In genomic region chr12:107474639-107475539, GRCh38 we compare ENCODE assay signal across 26 cellular contexts.
DNase-seq lines count a peak whose midpoint lies in the region; ATAC-seq and TF ChIP-seq lines count a peak whose summit lies in the region.
"Had no signal": no experiment of that assay in that cellular context is flagged by ENCODE, and none has a peak within 500 bp of the region (broad histone marks: within the 10 kb centered on the region; RNA-seq: fewer than 3 reads in every experiment).

No MANE protein-coding gene starts in this region.

- H3K27ac ChIP-seq in OCI-LY7 (ENCODE audit: low read depth, low read length, poor library complexity, severe bottlenecking) (peak overlapping the region; percentile 33), transverse colon (no peak overlapping the region)
- H3K27ac ChIP-seq: heart left ventricle, left ventricle myocardium inferior, neutrophil, suprapubic skin, vagina, WERI-Rb-1 had no signal

- CTCF ChIA-PET in OCI-LY7 (lab: Charles Lee; ENCODE audit: unreplicated experiment): no interaction called here

- peaks cover 42% of the 10 kb centered on the region for H3K4me1 ChIP-seq in OCI-LY7 (ENCODE audit: insufficient read depth, low read length, poor library complexity, severe bottlenecking)
- H3K4me1 ChIP-seq in transverse colon: no peaks in the 10 kb centered on the region
- H3K4me1 ChIP-seq: Caco-2, heart left ventricle, left ventricle myocardium inferior, vagina had no signal

- H3K27ac Mint-ChIP-seq in nephron progenitor cell: peak overlapping the region; percentile 39
- H3K27ac Mint-ChIP-seq: T-helper 2 cell treated with Interferon-gamma antibody and Interleukin-4, amounts not matched to agents 5 μg/mL and 100 μg/mL, for 36 hours had no signal

- no peak for ATAC-seq in HG02571 (IDR thresholded peaks at IDR 0.05; ENCODE audit: unreplicated experiment)
- ATAC-seq in GM19467 (IDR thresholded peaks at IDR 0.05; ENCODE audit: unreplicated experiment): no peak
- ATAC-seq: heart left ventricle had no signal

- DNase-seq in activated CD4-positive, alpha-beta T cell treated with anti-CD3 and anti-CD28 coated beads for 48 hours: peak; percentile 19
- DNase-seq in activated CD4-positive, alpha-beta T cell treated with anti-CD3 and anti-CD28 coated beads for 1 hour: no peak
- DNase-seq in OCI-LY7 (ENCODE audit: low spot score) (peak; percentile 35), astrocyte of the spinal cord (ENCODE audit: low read depth, low spot score) (peak; percentile 24), nephron progenitor cell (no peak), transverse colon (no peak)
- DNase-seq: 8988T; activated CD8-positive, alpha-beta memory T cell treated with anti-CD3 and anti-CD28 coated beads for 24 hours; AML-193; aorta; Caco-2; DND-41; heart left ventricle; Kasumi-1; left ventricle myocardium inferior; NCI-H1048; NCI-H2081; NCI-H510A; NK-92 treated with Interleukin-12 subunit alpha and Interleukin-12 subunit beta, amount 100 ng/mL, for 24 hours; WERI-Rb-1 had no signal

- peaks cover 36% of the 10 kb centered on the region for H3K27me3 Mint-ChIP-seq in nephron progenitor cell (ENCODE audit: low read depth, poor library complexity)

- in situ Hi-C loops in astrocyte of the spinal cord (cut with HindIII; ENCODE audit: low sequenced_read_pairs): no loop called here
- in situ Hi-C loops in transverse colon (cut with MboI; ENCODE audit: low pct_ligation_motif_present in 1 of 4, low pct_unique_long_range_greater_than_20kb in 1 of 4, low sequenced_read_pairs in 3 of 4): no loop called here

- no TSS peak for BruUV-seq in OCI-LY7 (replicated peaks; lab: Mats Ljungman, UMichigan)

- TF ChIP-seq EP300 in transverse colon (IDR thresholded peaks at IDR 0.05; ENCODE audit: low read depth): no peak

- H3K36me3 ChIP-seq in OCI-LY7 (ENCODE audit: insufficient read depth, low read length): no peaks in the 10 kb centered on the region
- H3K36me3 ChIP-seq in transverse colon: no peaks in the 10 kb centered on the region
- H3K36me3 ChIP-seq: heart left ventricle, left ventricle myocardium inferior, neutrophil, suprapubic skin, vagina, WERI-Rb-1 had no signal

- H3K36me3 Mint-ChIP-seq in nephron progenitor cell (ENCODE audit: low read depth): no peaks in the 10 kb centered on the region

- peaks cover 65% of the 10 kb centered on the region for H3K4me1 Mint-ChIP-seq in nephron progenitor cell

- no peaks in the 10 kb centered on the region for H3K27me3 ChIP-seq in transverse colon
- H3K27me3 ChIP-seq: neutrophil, suprapubic skin, vagina had no signal

- H3K4me2 ChIP-seq in OCI-LY7 (ENCODE audit: low read length): peak overlapping the region; percentile 68

- intact Hi-C loops in OCI-LY7 (cut with micrococcal nuclease; ENCODE audit: unreplicated experiment): no loop called here
- intact Hi-C loops in transverse colon (cut with DNase I; ENCODE audit: low total_unique reads): no loop called here

- POLR2A ChIA-PET in OCI-LY7 (lab: Charles Lee): interaction anchor here (0.6 kb wide), 1 partner anchor 18 kb away, joined by 3 read pairs; no protein-coding TSS in a partner anchor

- no peaks in the 10 kb centered on the region for H3K9me2 ChIP-seq in OCI-LY7 (ENCODE audit: insufficient read depth, low read length)

- TF ChIP-seq POLR2A in transverse colon (IDR thresholded peaks at IDR 0.05): no peak

- no peaks in the 10 kb centered on the region for H4K20me1 ChIP-seq in OCI-LY7 (ENCODE audit: insufficient read depth, low read length)

- no peak overlapping the region for H3K4me3 ChIP-seq in OCI-LY7 (ENCODE audit: low read depth, low read length, poor library complexity, severe bottlenecking)
- no peak overlapping the region for H3K4me3 ChIP-seq in astrocyte of the spinal cord (ENCODE audit: low read depth, low read length)
- no peak overlapping the region for H3K4me3 ChIP-seq in transverse colon
- H3K4me3 ChIP-seq: heart left ventricle, left ventricle myocardium inferior, suprapubic skin, vagina had no signal

- TF ChIP-seq CTCF in OCI-LY7 (conservative IDR thresholded peaks at IDR 0.05; ENCODE audit: low read length): no peak
- no peak for TF ChIP-seq CTCF in astrocyte of the spinal cord (IDR thresholded peaks at IDR 0.05; ENCODE audit: low read depth, low read length)
- TF ChIP-seq CTCF in nephron progenitor cell (IDR thresholded peaks at IDR 0.05): no peak
- no peak for TF ChIP-seq CTCF in transverse colon (IDR thresholded peaks at IDR 0.05)

- H3K9me3 Mint-ChIP-seq in nephron progenitor cell: peaks cover 4% of the 10 kb centered on the region
- H3K9me3 Mint-ChIP-seq: T-helper 2 cell treated with Interferon-gamma antibody and Interleukin-4, amounts not matched to agents 5 μg/mL and 100 μg/mL, for 36 hours had no signal

- H3K9me3 ChIP-seq in OCI-LY7 (ENCODE audit: low read length) (no peaks in the 10 kb centered on the region), transverse colon (no peaks in the 10 kb centered on the region)
- H3K9me3 ChIP-seq: Caco-2, heart left ventricle, left ventricle myocardium inferior, neutrophil, suprapubic skin, vagina had no signal

- H2AFZ ChIP-seq in OCI-LY7 (ENCODE audit: low read length): peak overlapping the region; percentile 93; the same call in 1 of the 2 replicates

- H3K79me2 ChIP-seq in OCI-LY7 (ENCODE audit: insufficient read depth, low read depth, low read length): no peaks in the 10 kb centered on the region

- WGBS in transverse colon (ENCODE audit: low coverage in 1 of 2), 2 donors: 45% methylated on average over 4 of the region's 4 CpGs; no CpG with 5 or more reads in 1 of the 2 donors

- peak overlapping the region; percentile 6 for H3K4me3 Mint-ChIP-seq in nephron progenitor cell
- H3K4me3 Mint-ChIP-seq: T-helper 2 cell treated with Interferon-gamma antibody and Interleukin-4, amounts not matched to agents 5 μg/mL and 100 μg/mL, for 36 hours had no signal

Comparison
In these comparisons a context has a peak if more than half of its experiments do, and no peak if none do; other contexts are left out.
1. DNase-seq: peak in activated CD4-positive, alpha-beta T cell treated with anti-CD3 and anti-CD28 coated beads for 48 hours (single experiment), OCI-LY7 (single experiment) and astrocyte of the spinal cord (single experiment); none in activated CD4-positive, alpha-beta T cell treated with anti-CD3 and anti-CD28 coated beads for 1 hour (single experiment), nephron progenitor cell (single experiment) and transverse colon (single experiment).